In the genomic region with DNA sequence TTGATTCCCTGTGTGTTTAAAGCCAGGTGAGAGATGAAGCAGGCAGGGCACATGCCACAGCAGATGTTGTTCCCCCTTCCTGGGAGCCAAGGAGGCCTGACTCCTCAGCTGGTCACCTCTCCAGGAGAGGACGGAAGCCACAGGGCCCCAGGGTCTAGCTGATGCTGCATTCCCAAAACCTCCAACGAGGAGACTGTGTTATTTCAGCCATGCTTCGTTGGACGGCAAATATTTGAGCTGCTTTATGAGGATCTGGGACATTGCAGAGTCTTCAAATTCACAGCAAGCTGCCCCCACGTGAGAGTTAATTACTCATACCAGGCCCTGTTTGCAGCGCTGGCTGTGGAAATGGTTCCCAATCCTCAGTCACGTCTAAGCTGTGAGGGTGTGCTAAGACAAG, we compare ENCODE assay signal across 23 cellular contexts.
DNase-seq lines count a peak whose midpoint lies in the region; ATAC-seq and TF ChIP-seq lines count a peak whose summit lies in the region.
"Had no signal": no experiment of that assay in that cellular context is flagged by ENCODE, and none has a peak within 500 bp of the region (broad histone marks: within the 10 kb centered on the region; RNA-seq: fewer than 3 reads in every experiment).

No MANE protein-coding gene starts in this region.

- no peaks in the 10 kb centered on the region for H3K9me3 ChIP-seq in right atrium auricular region
- H3K9me3 ChIP-seq: colonic mucosa had no signal

- intact Hi-C loops in left ventricle myocardium superior (cut with micrococcal nuclease): loop anchor here (10.0 kb wide), 1 partner anchor 119 kb away; no protein-coding TSS in a partner anchor

- H3K27ac Mint-ChIP-seq in nephron: peak overlapping the region; percentile 30 to 95 (median 94)
- H3K27ac Mint-ChIP-seq: activated CD4-positive, alpha-beta T cell treated with anti-CD3 and anti-CD28 coated beads, Interleukin-2, amount 10 ng/mL, durations not matched to agents 24 days and 14 days; activated naive CD8-positive, alpha-beta T cell treated with anti-CD3 and anti-CD28 coated beads, Interleukin-2, amount 10 ng/mL, durations not matched to agents 7 days and 5 days; activated T-helper 17 cell treated with anti-CD3 and anti-CD28 coated beads, Interleukin-2, amount 50 U/mL, for 72 hours; progenitor cell of endocrine pancreas had no signal

- H3K27me3 ChIP-seq in right atrium auricular region: no peaks in the 10 kb centered on the region
- H3K27me3 ChIP-seq: brain microvascular endothelial cell, colonic mucosa, hepatocyte had no signal

- no peaks in the 10 kb centered on the region for H3K36me3 ChIP-seq in right atrium auricular region
- H3K36me3 ChIP-seq: brain microvascular endothelial cell, colonic mucosa had no signal

- H3K9me3 Mint-ChIP-seq in nephron: no peaks in the 10 kb centered on the region
- H3K9me3 Mint-ChIP-seq: activated T-helper 17 cell treated with anti-CD3 and anti-CD28 coated beads, Interleukin-2, amount 50 U/mL, for 72 hours had no signal

- DNase-seq in right atrium auricular region (ENCODE audit: low spot score): no peak
- no peak for DNase-seq in left ventricle myocardium superior
- peak; percentile 69 for DNase-seq in cerebellar cortex (ENCODE audit: low spot score)
- DNase-seq in stimulated activated CD4-positive, alpha-beta T cell treated with anti-CD3 and anti-CD28 coated beads, Interleukin-4, amount 100 ng/mL, for 1 hour: no peak
- no peak for DNase-seq in medulla oblongata (ENCODE audit: extremely low spot score)
- DNase-seq: activated CD4-positive, alpha-beta T cell treated with anti-CD3 and anti-CD28 coated beads, Interleukin-2, amount 10 ng/mL, durations not matched to agents 24 days and 14 days; activated naive CD8-positive, alpha-beta T cell treated with anti-CD3 and anti-CD28 coated beads, Interleukin-2, amount 10 ng/mL, durations not matched to agents 7 days and 5 days; brain microvascular endothelial cell; C1 segment of cervical spinal cord; colonic mucosa; GDM1; islet precursor cell; MM.1S; NCI-H1436 treated with DMSO at 0.1 percent for 48 hours; NCI-H2171 treated with DMSO at 0.1 percent for 48 hours; NCI-H526; SHP77 had no signal

- H3K4me3 Mint-ChIP-seq in nephron: peak overlapping the region in 1 of 3 experiments; percentile 4
- H3K4me3 Mint-ChIP-seq: activated CD4-positive, alpha-beta T cell treated with anti-CD3 and anti-CD28 coated beads, Interleukin-2, amount 10 ng/mL, durations not matched to agents 24 days and 14 days; activated naive CD8-positive, alpha-beta T cell treated with anti-CD3 and anti-CD28 coated beads, Interleukin-2, amount 10 ng/mL, durations not matched to agents 7 days and 5 days; activated T-helper 17 cell treated with anti-CD3 and anti-CD28 coated beads, Interleukin-2, amount 50 U/mL, for 72 hours had no signal

- ATAC-seq in left ventricle myocardium superior (no peak), GM18505 (IDR thresholded peaks at IDR 0.05; ENCODE audit: unreplicated experiment) (no peak), HG03175 (IDR thresholded peaks at IDR 0.05; ENCODE audit: unreplicated experiment) (no peak)
- ATAC-seq: activated T-helper 17 cell treated with anti-CD3 and anti-CD28 coated beads, Interleukin-2, amount 50 U/mL, for 72 hours had no signal

- no peak for TF ChIP-seq POLR2A in GM18505 (IDR thresholded peaks at IDR 0.05; ENCODE audit: borderline replicate concordance, extremely low read depth, insufficient read depth, insufficient read length)

- H3K27ac ChIP-seq in right atrium auricular region: peak overlapping the region; percentile 52 to 81
- H3K27ac ChIP-seq: brain microvascular endothelial cell, colonic mucosa, hepatocyte had no signal

- TF ChIP-seq CTCF in right atrium auricular region (IDR thresholded peaks at IDR 0.05): no peak
- no peak for TF ChIP-seq CTCF in nephron (IDR thresholded peaks at IDR 0.05; ENCODE audit: unreplicated experiment in 3 of 3)

- H3K4me3 ChIP-seq in right atrium auricular region: no peak overlapping the region
- H3K4me3 ChIP-seq: colonic mucosa, hepatocyte had no signal

- peaks cover 0 to 28% of the 10 kb centered on the region in 2 donors for H3K4me1 ChIP-seq in right atrium auricular region

- H3K36me3 Mint-ChIP-seq in nephron (ENCODE audit: low read depth): no peaks in the 10 kb centered on the region
- H3K36me3 Mint-ChIP-seq: activated naive CD8-positive, alpha-beta T cell treated with anti-CD3 and anti-CD28 coated beads, Interleukin-2, amount 10 ng/mL, durations not matched to agents 7 days and 5 days had no signal

- peaks cover 28% of the 10 kb centered on the region for H3K4me1 Mint-ChIP-seq in nephron

- peaks cover 5% of the 10 kb centered on the region for H3K27me3 Mint-ChIP-seq in nephron (ENCODE audit: low read depth)
- H3K27me3 Mint-ChIP-seq: activated T-helper 17 cell treated with anti-CD3 and anti-CD28 coated beads, Interleukin-2, amount 50 U/mL, for 72 hours had no signal
